19 cellular contexts compared by ENCODE assay signal in genomic region chr7:140537750-140538482, GRCh38. TPM values are rescaled to one million over a fixed set of nuclear protein-coding genes. Genes with fewer than 3 reads are reported as not detected.
DNase-seq lines count a peak whose midpoint lies in the region; ATAC-seq, FAIRE-seq and TF ChIP-seq lines count a peak whose summit lies in the region.
"Had no signal": no experiment of that assay in that cellular context is flagged by ENCODE, and none has a peak within 500 bp of the region (broad histone marks: within the 10 kb centered on the region; RNA-seq: fewer than 3 reads in every experiment).

No MANE protein-coding gene starts in this region.

- H3K27me3 ChIP-seq in esophagus muscularis mucosa = no peaks in the 10 kb centered on the region
- H3K27me3 ChIP-seq in CD4-positive, alpha-beta memory T cell (ENCODE audit: insufficient read depth, low read length) = peaks cover 3% of the 10 kb centered on the region
- H3K27me3 ChIP-seq: cardiac muscle cell, neural progenitor cell had no signal

- TF ChIP-seq CTCF in esophagus muscularis mucosa (IDR thresholded peaks at IDR 0.05) = no peak
- TF ChIP-seq CTCF in omental fat pad (IDR thresholded peaks at IDR 0.05) = no peak

- H3K4me1 Mint-ChIP-seq in CD4-positive, alpha-beta memory T cell = peaks cover 0 to 6% (median 0%) of the 10 kb centered on the region in 4 donors
- H3K4me1 Mint-ChIP-seq: immature natural killer cell had no signal

- no peak overlapping the region for H3K27ac Mint-ChIP-seq in CD4-positive, alpha-beta memory T cell
- H3K27ac Mint-ChIP-seq: immature natural killer cell, neural progenitor cell, WTC11 had no signal

- peaks cover 42 to 100% (median 99%) of the 10 kb centered on the region in 4 donors for H3K4me1 ChIP-seq in esophagus muscularis mucosa
- no peaks in the 10 kb centered on the region for H3K4me1 ChIP-seq in CD4-positive, alpha-beta memory T cell (ENCODE audit: insufficient read depth, low read length)

- H3K9me3 Mint-ChIP-seq in CD4-positive, alpha-beta memory T cell = no peaks in the 10 kb centered on the region
- H3K9me3 Mint-ChIP-seq: neural progenitor cell, WTC11 had no signal

- H3K36me3 ChIP-seq in esophagus muscularis mucosa = peaks cover 0 to 17% (median 7%) of the 10 kb centered on the region in 4 donors
- no peaks in the 10 kb centered on the region for H3K36me3 ChIP-seq in CD4-positive, alpha-beta memory T cell (ENCODE audit: insufficient read depth, low read length)
- H3K36me3 ChIP-seq: cardiac muscle cell, HAP-1, neural progenitor cell, stomach had no signal

- H3K27ac ChIP-seq in esophagus muscularis mucosa (replicated peaks in 1 of 4) = peak overlapping the region; percentile 86 to 94 (median 92)
- no peak overlapping the region for H3K27ac ChIP-seq in CD4-positive, alpha-beta memory T cell (ENCODE audit: low read depth, low read length)
- H3K27ac ChIP-seq: cardiac muscle cell, neural progenitor cell had no signal

- POLR2A ChIA-PET in CD4-positive, alpha-beta memory T cell (lab: Charles Lee; ENCODE audit: partially characterized antibody) = no interaction called here

- no peak for DNase-seq in GM12892 (ENCODE audit: insufficient read length)
- DNase-seq in esophagus muscularis mucosa (ENCODE audit: extremely low spot score) = no peak
- DNase-seq in omental fat pad (ENCODE audit: low spot score) = no peak
- no peak for DNase-seq in CD4-positive, alpha-beta memory T cell
- DNase-seq in T1000 (lab: John Stamatoyannopoulos, UW) = no peak
- DNase-seq: immature natural killer cell, mesenchymal stem cell, MM.1S, NCI-H1930, NCI-H524, SHP77 treated with DMSO at 0.1 percent for 48 hours, stomach had no signal

- TF ChIP-seq EP300 in esophagus muscularis mucosa (IDR thresholded peaks at IDR 0.05) = peak; percentile 18

- 38% methylated on average over 12 of the region's 12 CpGs for WGBS in esophagus muscularis mucosa

- H3K27me3 Mint-ChIP-seq in CD4-positive, alpha-beta memory T cell = peaks cover 5% of the 10 kb centered on the region in 2 donors

- H3K4me3 Mint-ChIP-seq in CD4-positive, alpha-beta memory T cell = no peak overlapping the region
- H3K4me3 Mint-ChIP-seq: immature natural killer cell, neural progenitor cell, WTC11 had no signal

- no peaks in the 10 kb centered on the region for H3K36me3 Mint-ChIP-seq in CD4-positive, alpha-beta memory T cell
- H3K36me3 Mint-ChIP-seq: immature natural killer cell, WTC11 had no signal

- no peaks in the 10 kb centered on the region for H3K9me3 ChIP-seq in esophagus muscularis mucosa
- H3K9me3 ChIP-seq in CD4-positive, alpha-beta memory T cell (ENCODE audit: control insufficient read depth in 1 of 2, low read length in 2 of 2) = no peaks in the 10 kb centered on the region
- H3K9me3 ChIP-seq: HAP-1, stomach had no signal

- peak; percentile 9 for FAIRE-seq in GM12892 (lab: Jason Lieb, UNC)

- ATAC-seq in HG02973 (IDR thresholded peaks at IDR 0.05; ENCODE audit: unreplicated experiment) (peak; percentile 74), omental fat pad (ENCODE audit: low FRiP score) (peak; percentile 55), GM18858 (IDR thresholded peaks at IDR 0.05; ENCODE audit: unreplicated experiment) (no peak), GM18498 (IDR thresholded peaks at IDR 0.05; ENCODE audit: unreplicated experiment) (no peak)
- ATAC-seq: WTC11 had no signal

- no peak overlapping the region for H3K4me3 ChIP-seq in esophagus muscularis mucosa
- H3K4me3 ChIP-seq in CD4-positive, alpha-beta memory T cell (ENCODE audit: low read length in 2 of 2) = no peak overlapping the region
- H3K4me3 ChIP-seq: cardiac muscle cell, HAP-1, neural progenitor cell, stomach had no signal

- TF ChIP-seq POLR2A in GM12892 (IDR thresholded peaks at IDR 0.05; ENCODE audit: low read depth, low read length) (no peak), esophagus muscularis mucosa (IDR thresholded peaks at IDR 0.05; ENCODE audit: low read depth) (no peak)

- intact Hi-C loops in esophagus muscularis mucosa (cut with DNase I) = loop anchor here (5.0 kb wide), 1 partner anchor 89 kb away; no protein-coding TSS in a partner anchor
- intact Hi-C loops in CD4-positive, alpha-beta memory T cell (cut with micrococcal nuclease) = no loop called here

- CTCF ChIA-PET in CD4-positive, alpha-beta memory T cell (lab: Charles Lee; ENCODE audit: partially characterized antibody) = no interaction called here

RNA-seq across cellular contexts. Expression of gene MKRN1, which starts 58.6 kb away (rescaled TPM):
- 41.8 TPM for polyA plus RNA-seq in GM12892 (2012; ENCODE audit: missing spikeins)
- total RNA-seq in esophagus muscularis mucosa (100 to 1,000 TPM in 1 of 4 donors, 10 to 100 TPM in 3; 66.4 to 105 (median 77.9) TPM), omental fat pad (10 to 100 TPM; 38.1 to 61.9 (median 52.6) TPM)
- 100 to 1,000 TPM; 140 to 156 TPM for total RNA-seq in CD4-positive, alpha-beta memory T cell
- polyA plus RNA-seq in CD4-positive, alpha-beta memory T cell = 100 to 1,000 TPM; 131 to 146 TPM

Comparison
In these comparisons a context has a peak if more than half of its experiments do, and no peak if none do; other contexts are left out.
1. ATAC-seq: peak in HG02973 (single experiment) and omental fat pad (single experiment); none in GM18858 (single experiment) and GM18498 (single experiment).